Comparison of ENCODE assay signal across 15 cellular contexts in genomic region chr1:89548486-89548857, GRCh38. TPM values are rescaled to one million over a fixed set of nuclear protein-coding genes. Genes with fewer than 3 reads are reported as not detected.
A peak's percentile ranks its signal among the peaks of the same experiment; 100 is the strongest.
DNase-seq lines count a peak whose midpoint lies in the region; ATAC-seq, FAIRE-seq and TF ChIP-seq lines count a peak whose summit lies in the region.
"Had no signal": no experiment of that assay in that cellular context is flagged by ENCODE, and none has a peak within 500 bp of the region (broad histone marks: within the 10 kb centered on the region; RNA-seq: fewer than 3 reads in every experiment).

No MANE protein-coding gene starts in this region.

- no peak overlapping the region for H3K4me3 ChIP-seq in A673 (ENCODE audit: low read depth, low read length, poor library complexity, severe bottlenecking)
- H3K4me3 ChIP-seq in dorsolateral prefrontal cortex: no peak overlapping the region
- H3K4me3 ChIP-seq: heart right ventricle had no signal

- FAIRE-seq in GM19239 (lab: Jason Lieb, UNC): peak; percentile 62

- H3K27ac Mint-ChIP-seq in WTC11: no peak overlapping the region
- H3K27ac Mint-ChIP-seq: HFFc6 had no signal

- DNase-seq in A673 (ENCODE audit: low spot score) (no peak), GM19239 (ENCODE audit: insufficient read length, low spot score) (no peak), dorsolateral prefrontal cortex (no peak), NCI-H2081 (lab: John Stamatoyannopoulos, UW) (no peak), omental fat pad (ENCODE audit: low spot score) (no peak), WTC11 (ENCODE audit: low spot score) (no peak)
- DNase-seq: Calu3; effector CD4-positive, alpha-beta T cell; heart right ventricle; HFFc6; kidney; WERI-Rb-1 had no signal

- H3K9me3 Mint-ChIP-seq in WTC11: no peaks in the 10 kb centered on the region
- H3K9me3 Mint-ChIP-seq: HFFc6 had no signal

- H3K36me3 ChIP-seq in A673 (ENCODE audit: insufficient read depth, low read length, poor library complexity, severe bottlenecking): no peaks in the 10 kb centered on the region
- H3K36me3 ChIP-seq: heart right ventricle, WERI-Rb-1 had no signal

- intact Hi-C loops in A673 (cut with micrococcal nuclease; ENCODE audit: unreplicated experiment): no loop called here
- intact Hi-C loops in dorsolateral prefrontal cortex (cut with DNase I): loop anchor here in 1 of 2 donors (2.0 kb wide), 1 partner anchor 16 kb away; no protein-coding TSS in a partner anchor

- H3K9me3 ChIP-seq in A673 (ENCODE audit: low read depth, low read length, poor library complexity, severe bottlenecking): no peaks in the 10 kb centered on the region
- H3K9me3 ChIP-seq: heart right ventricle had no signal

- POLR2A ChIA-PET in A673 (lab: Charles Lee; ENCODE audit: low non-redundant PET): no interaction called here
- POLR2A ChIA-PET in WTC11 (lab: Charles Lee): no interaction called here

- CTCF ChIA-PET in A673 (lab: Charles Lee) (no interaction called here), WTC11 (lab: Charles Lee) (no interaction called here)

- ATAC-seq in HG03354 (IDR thresholded peaks at IDR 0.05; ENCODE audit: poor library complexity, severe bottlenecking, unreplicated experiment) (peak; percentile 40), GM21423 (IDR thresholded peaks at IDR 0.05; ENCODE audit: unreplicated experiment) (no peak), omental fat pad (ENCODE audit: low FRiP score) (no peak), WTC11 (no peak)

- H3K27me3 ChIP-seq in A673 (replicated peaks; ENCODE audit: insufficient read depth, low read depth, low read length, poor library complexity) (no peaks in the 10 kb centered on the region), dorsolateral prefrontal cortex (no peaks in the 10 kb centered on the region)
- H3K27me3 ChIP-seq: heart right ventricle had no signal

- BruUV-seq in A673 (replicated peaks; lab: Mats Ljungman, UMichigan): no TSS peak

- H3K27ac ChIP-seq in A673 (ENCODE audit: low read depth, low read length, poor library complexity, severe bottlenecking): peak overlapping the region; percentile 12
- H3K27ac ChIP-seq in dorsolateral prefrontal cortex: peak overlapping the region in 56 of 59 donors; percentile 3 to 89 (median 75)
- H3K27ac ChIP-seq: RWPE1, WERI-Rb-1 had no signal

- no peak overlapping the region for H3K4me3 Mint-ChIP-seq in WTC11
- H3K4me3 Mint-ChIP-seq: HFFc6 had no signal

- no peaks in the 10 kb centered on the region for H3K27me3 Mint-ChIP-seq in WTC11 (ENCODE audit: low read depth)

- no peaks in the 10 kb centered on the region for H3K36me3 Mint-ChIP-seq in WTC11

- peaks cover 48% of the 10 kb centered on the region for H3K4me1 ChIP-seq in A673 (ENCODE audit: insufficient read depth, low read length, poor library complexity, severe bottlenecking)

- TF ChIP-seq CTCF in A673 (conservative IDR thresholded peaks at IDR 0.05; ENCODE audit: low read depth, low read length) (no peak), dorsolateral prefrontal cortex (IDR thresholded peaks at IDR 0.05 in 54 of 56, conservative IDR thresholded peaks at IDR 0.05 in 2 of 56; ENCODE audit: low read depth in 1 of 56, partially characterized antibody in 56 of 56) (no peak), omental fat pad (IDR thresholded peaks at IDR 0.05) (no peak), WTC11 (IDR thresholded peaks at IDR 0.05) (no peak)

- peaks cover 30% of the 10 kb centered on the region for H3K4me1 Mint-ChIP-seq in WTC11

TF ChIP-seq in WTC11, 78 proteins besides CTCF, POLR2A, EP300 and RAD21:
- TF ChIP-seq USF1 (CRISPR knock-in tag; IDR thresholded peaks at IDR 0.05): no peak
- no peak for TF ChIP-seq AR (CRISPR knock-in tag; IDR thresholded peaks at IDR 0.05)
- no peak for TF ChIP-seq ZNF317 (CRISPR knock-in tag; IDR thresholded peaks at IDR 0.05; ENCODE audit: borderline replicate concordance, low read depth)
- TF ChIP-seq SMAD4 (CRISPR knock-in tag; IDR thresholded peaks at IDR 0.05): no peak
- no peak for TF ChIP-seq MXD4 (CRISPR knock-in tag; IDR thresholded peaks at IDR 0.05; ENCODE audit: borderline replicate concordance)
- no peak for TF ChIP-seq MYBL2 (CRISPR knock-in tag; IDR thresholded peaks at IDR 0.05)
TF ChIP-seq in WTC11: peak in this region for 0.

RNA-seq across cellular contexts. Expression of gene LRRC8B, which starts 23.8 kb away (rescaled TPM):
- total RNA-seq in A673 (2021) (18.9 and 20.0 TPM in 2 replicates), dorsolateral prefrontal cortex (100 to 1,000 TPM in 21 of 120 experiments, 10 to 100 TPM in 99; 38.4 to 137 (median 85.9) TPM), omental fat pad (10 to 100 TPM in 2 of 4 donors, 1 to 10 TPM in 2; 5.7 to 30.3 (median 10.7) TPM), WTC11 (2021) (23.6 to 25.5 TPM (median 24.2 TPM) in 3 replicates)
